Comparison of ENCODE assay signal across 36 cellular contexts in the genomic region with DNA sequence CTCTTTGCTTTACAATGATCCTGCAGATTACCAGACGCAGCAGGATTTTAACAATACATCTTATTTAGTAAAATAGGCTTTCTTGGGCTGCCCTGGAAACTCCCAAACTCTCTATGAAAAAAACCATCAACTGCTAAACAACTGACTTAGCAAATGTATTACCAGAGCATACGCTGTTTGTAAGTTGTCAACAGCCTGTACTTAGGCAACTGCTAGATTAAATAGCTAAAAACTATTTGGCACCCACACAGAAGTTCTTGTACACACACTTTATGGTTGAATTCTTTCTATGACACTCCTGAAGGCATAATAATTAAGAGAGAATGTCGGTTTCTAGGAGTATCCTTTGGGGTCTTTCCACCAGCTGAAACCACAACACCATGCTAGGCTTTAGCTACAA.
"Had no signal": no experiment of that assay in that cellular context is flagged by ENCODE, and none has a peak within 500 bp of the region (broad histone marks: within the 10 kb centered on the region; RNA-seq: fewer than 3 reads in every experiment).

No MANE protein-coding gene starts in this region.

- ATAC-seq: activated CD8-positive, alpha-beta T cell treated with anti-CD3 and anti-CD28 coated beads for 36 hours; activated naive CD4-positive, alpha-beta T cell treated with anti-CD3 and anti-CD28 coated beads, Interleukin-2, amount 50 U/mL, for 72 hours; activated T-cell treated with anti-CD3 and anti-CD28 coated beads, Interleukin-2, amount 50 U/mL, for 4 hours; activated T-cell treated with anti-CD3 and anti-CD28 coated beads, Interleukin-2, amount 50 U/mL, for 72 hours; activated T-helper 17 cell treated with anti-CD3 and anti-CD28 coated beads, Interleukin-2, amount 50 U/mL, for 72 hours; body of pancreas had no signal

- DNase-seq: activated B cell treated with CpG ODN at 0.5 μM for 24 hours; activated CD4-positive, alpha-beta memory T cell treated with anti-CD3 and anti-CD28 coated beads for 36 hours; activated CD4-positive, alpha-beta T cell treated with anti-CD3 and anti-CD28 coated beads for 4 hours; activated CD4-positive, alpha-beta T cell treated with anti-CD3 and anti-CD28 coated beads, Interleukin-2, amount 10 ng/mL, durations not matched to agents 24 days and 14 days; activated CD4-positive, alpha-beta T cell treated with anti-CD3 and anti-CD28 coated beads, Interleukin-2, amount 50 U/mL, for 1 hour; activated CD4-positive, alpha-beta T cell treated with anti-CD3 and anti-CD28 coated beads, Interleukin-2, amount 50 U/mL, for 4 hours; activated CD4-positive, CD25-positive, alpha-beta regulatory T cell treated with anti-CD3 and anti-CD28 coated beads, Interleukin-2, amount 50 U/mL, for 72 hours; activated CD8-positive, alpha-beta memory T cell treated with anti-CD3 and anti-CD28 coated beads, Interleukin-2, amount 50 U/mL, for 4 hours; activated CD8-positive, alpha-beta T cell treated with anti-CD3 and anti-CD28 coated beads for 36 hours; activated effector memory CD4-positive, alpha-beta T cell treated with anti-CD3 and anti-CD28 coated beads, Interleukin-2, amount 50 U/mL, for 16 hours; activated gamma-delta T cell treated with Interleukin-2 at 50 U/mL for 16 hours; activated naive CD4-positive, alpha-beta T cell; activated naive CD4-positive, alpha-beta T cell treated with anti-CD3 and anti-CD28 coated beads for 36 hours; activated naive CD4-positive, alpha-beta T cell treated with anti-CD3 and anti-CD28 coated beads, Interleukin-2, amount 50 U/mL, for 16 hours; activated naive CD8-positive, alpha-beta T cell treated with anti-CD3 and anti-CD28 coated beads for 36 hours; activated T-cell treated with anti-CD3 and anti-CD28 coated beads for 4 hours; activated T-cell treated with anti-CD3 and anti-CD28 coated beads, Interleukin-2, amount 50 U/mL, for 1 hour; activated T-cell treated with anti-CD3 and anti-CD28 coated beads, Interleukin-2, amount 50 U/mL, for 4 hours; activated T-cell treated with anti-CD3 and anti-CD28 coated beads, Interleukin-2, amount 50 U/mL, for 72 hours; adrenal gland; amniotic stem cell; aorta; body of pancreas; brain microvascular endothelial cell; central memory CD4-positive, alpha-beta T cell; SW 1271; T-helper 1 cell; T-helper 2 cell; T-helper 9 cell had no signal

- H3K36me3 ChIP-seq: adrenal gland, brain microvascular endothelial cell, breast epithelium had no signal

- H3K27me3 Mint-ChIP-seq: activated B cell treated with CpG ODN at 0.5 μM for 24 hours; activated naive CD8-positive, alpha-beta T cell treated with anti-CD3 and anti-CD28 coated beads for 36 hours had no signal

- H3K4me3 Mint-ChIP-seq: activated B cell treated with CpG ODN at 0.5 μM for 24 hours; activated CD4-positive, alpha-beta memory T cell treated with anti-CD3 and anti-CD28 coated beads for 36 hours; activated CD4-positive, alpha-beta T cell treated with anti-CD3 and anti-CD28 coated beads, Interleukin-2, amount 10 ng/mL, durations not matched to agents 24 days and 14 days; activated CD8-positive, alpha-beta T cell treated with anti-CD3 and anti-CD28 coated beads for 36 hours; activated naive CD4-positive, alpha-beta T cell treated with anti-CD3 and anti-CD28 coated beads for 36 hours; activated naive CD8-positive, alpha-beta T cell treated with anti-CD3 and anti-CD28 coated beads for 36 hours; activated T-cell treated with anti-CD3 and anti-CD28 coated beads, Interleukin-2, amount 50 U/mL, for 4 hours; activated T-cell treated with anti-CD3 and anti-CD28 coated beads, Interleukin-2, amount 50 U/mL, for 72 hours; activated T-helper 1 cell treated with anti-CD3 and anti-CD28 coated beads, Interleukin-12 subunit alpha, Interleukin-12 subunit beta, Interleukin-2, Interleukin-4 antibody, amounts not matched to agents 30 ng/mL and 10 ng/mL and 1 ng/mL, durations not matched to agents 14 hours and 24 hours and 36 hours; activated T-helper 17 cell treated with anti-CD3 and anti-CD28 coated beads, Interleukin-2, amount 50 U/mL, for 72 hours; T-helper 1 cell treated with Interleukin-12 subunit alpha and Interleukin-12 subunit beta and Interleukin-4 antibody, amounts not matched to agents 30 μg/mL and 1 μg/mL, for 36 hours; T-helper 2 cell treated with Interferon-gamma antibody and Interleukin-4, amounts not matched to agents 5 μg/mL and 100 μg/mL, for 36 hours had no signal

- H3K4me3 ChIP-seq: adrenal gland, body of pancreas, breast epithelium had no signal

- H3K9me3 ChIP-seq: adrenal gland, breast epithelium had no signal

- H3K4me1 ChIP-seq: adrenal gland, body of pancreas, breast epithelium had no signal

- H3K9me3 Mint-ChIP-seq: activated CD4-positive, alpha-beta memory T cell treated with anti-CD3 and anti-CD28 coated beads for 36 hours; activated CD8-positive, alpha-beta T cell treated with anti-CD3 and anti-CD28 coated beads for 36 hours; activated naive CD8-positive, alpha-beta T cell treated with anti-CD3 and anti-CD28 coated beads for 36 hours; activated T-cell treated with anti-CD3 and anti-CD28 coated beads, Interleukin-2, amount 50 U/mL, for 4 hours; activated T-helper 1 cell treated with anti-CD3 and anti-CD28 coated beads, Interleukin-12 subunit alpha, Interleukin-12 subunit beta, Interleukin-2, Interleukin-4 antibody, amounts not matched to agents 30 ng/mL and 10 ng/mL and 1 ng/mL, durations not matched to agents 14 hours and 24 hours and 36 hours; activated T-helper 17 cell treated with anti-CD3 and anti-CD28 coated beads, Interleukin-2, amount 50 U/mL, for 72 hours; T-helper 1 cell treated with Interleukin-12 subunit alpha and Interleukin-12 subunit beta and Interleukin-4 antibody, amounts not matched to agents 30 μg/mL and 1 μg/mL, for 36 hours; T-helper 2 cell treated with Interferon-gamma antibody and Interleukin-4, amounts not matched to agents 5 μg/mL and 100 μg/mL, for 36 hours had no signal

- H3K36me3 Mint-ChIP-seq: activated CD4-positive, alpha-beta memory T cell treated with anti-CD3 and anti-CD28 coated beads for 36 hours; activated naive CD4-positive, alpha-beta T cell treated with anti-CD3 and anti-CD28 coated beads, Interleukin-2, amount 50 U/mL, for 72 hours; activated naive CD8-positive, alpha-beta T cell treated with anti-CD3 and anti-CD28 coated beads for 36 hours had no signal

- H3K4me1 Mint-ChIP-seq: activated B cell treated with CpG ODN at 0.5 μM for 24 hours; activated CD4-positive, alpha-beta T cell treated with anti-CD3 and anti-CD28 coated beads, Interleukin-2, amount 10 ng/mL, durations not matched to agents 24 days and 14 days; activated naive CD8-positive, alpha-beta T cell treated with anti-CD3 and anti-CD28 coated beads for 36 hours; activated T-helper 17 cell treated with anti-CD3 and anti-CD28 coated beads, Interleukin-2, amount 50 U/mL, for 72 hours had no signal

- H3K27me3 ChIP-seq: adrenal gland, body of pancreas, brain microvascular endothelial cell, breast epithelium had no signal

- H3K27ac ChIP-seq: adrenal gland, body of pancreas, brain microvascular endothelial cell, breast epithelium, VCaP had no signal

- H3K27ac Mint-ChIP-seq: activated B cell treated with CpG ODN at 0.5 μM for 24 hours; activated CD4-positive, alpha-beta memory T cell treated with anti-CD3 and anti-CD28 coated beads for 36 hours; activated CD4-positive, alpha-beta T cell treated with anti-CD3 and anti-CD28 coated beads, Interleukin-2, amount 10 ng/mL, durations not matched to agents 24 days and 14 days; activated CD8-positive, alpha-beta T cell treated with anti-CD3 and anti-CD28 coated beads for 36 hours; activated naive CD4-positive, alpha-beta T cell treated with anti-CD3 and anti-CD28 coated beads for 36 hours; activated naive CD4-positive, alpha-beta T cell treated with anti-CD3 and anti-CD28 coated beads, Interleukin-2, amount 50 U/mL, for 72 hours; activated naive CD8-positive, alpha-beta T cell treated with anti-CD3 and anti-CD28 coated beads for 36 hours; activated T-cell treated with anti-CD3 and anti-CD28 coated beads, Interleukin-2, amount 50 U/mL, for 72 hours; activated T-helper 1 cell treated with anti-CD3 and anti-CD28 coated beads, Interleukin-12 subunit alpha, Interleukin-12 subunit beta, Interleukin-2, Interleukin-4 antibody, amounts not matched to agents 30 ng/mL and 10 ng/mL and 1 ng/mL, durations not matched to agents 14 hours and 24 hours and 36 hours; activated T-helper 17 cell treated with anti-CD3 and anti-CD28 coated beads, Interleukin-2, amount 50 U/mL, for 72 hours; T-helper 1 cell treated with Interleukin-12 subunit alpha and Interleukin-12 subunit beta and Interleukin-4 antibody, amounts not matched to agents 30 μg/mL and 1 μg/mL, for 36 hours; T-helper 2 cell treated with Interferon-gamma antibody and Interleukin-4, amounts not matched to agents 5 μg/mL and 100 μg/mL, for 36 hours had no signal
